19 cellular contexts compared by ENCODE assay signal in the genomic region with DNA sequence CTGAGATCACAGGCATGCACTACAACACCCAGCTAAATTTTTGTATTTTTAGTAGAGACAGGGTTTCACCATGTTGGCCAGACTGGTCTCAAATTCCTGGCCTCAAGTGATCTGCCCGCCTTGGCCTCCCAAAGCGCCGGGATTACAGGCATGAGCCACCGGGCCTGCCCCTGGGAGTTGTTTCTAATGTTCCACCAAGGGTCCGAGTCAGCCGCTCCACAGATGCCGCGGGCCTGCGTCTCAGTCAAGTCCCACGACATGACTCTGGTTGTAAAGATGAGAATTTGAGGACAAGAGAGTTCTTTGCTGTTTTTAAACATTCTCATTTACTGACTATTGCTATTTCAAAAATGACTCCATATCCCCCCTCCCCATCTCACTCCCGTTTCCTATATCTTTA. TPM values are rescaled to one million over a fixed set of nuclear protein-coding genes. Genes with fewer than 3 reads are reported as not detected.
DNase-seq lines count a peak whose midpoint lies in the region; ATAC-seq and TF ChIP-seq lines count a peak whose summit lies in the region.
"Had no signal": no experiment of that assay in that cellular context is flagged by ENCODE, and none has a peak within 500 bp of the region (broad histone marks: within the 10 kb centered on the region; RNA-seq: fewer than 3 reads in every experiment).

No MANE protein-coding gene starts in this region.

- H3F3A ChIP-seq in GM23338 (replicated peaks; ENCODE audit: low read depth) (no peaks in the 10 kb centered on the region), neural progenitor cell (ENCODE audit: low read depth) (no peaks in the 10 kb centered on the region)

- H3K9me3 ChIP-seq in neural progenitor cell (ENCODE audit: low read depth) (no peaks in the 10 kb centered on the region), colonic mucosa (no peaks in the 10 kb centered on the region)

- H3K9me3 Mint-ChIP-seq in GM23338 (no peaks in the 10 kb centered on the region), neural progenitor cell (peaks cover 2% of the 10 kb centered on the region)
- H3K9me3 Mint-ChIP-seq: CD4-positive, alpha-beta T cell; CD8-positive, alpha-beta memory T cell had no signal

- no peaks in the 10 kb centered on the region for H3K36me3 ChIP-seq in GM23338 (ENCODE audit: insufficient read depth)
- no peaks in the 10 kb centered on the region for H3K36me3 ChIP-seq in neural progenitor cell
- H3K36me3 ChIP-seq in colonic mucosa = no peaks in the 10 kb centered on the region

- no peak overlapping the region for H3K27ac ChIP-seq in GM23338 (ENCODE audit: low read depth)
- H3K27ac ChIP-seq in neural progenitor cell = no peak overlapping the region
- H3K27ac ChIP-seq in colonic mucosa = no peak overlapping the region

- H3K79me2 ChIP-seq in GM23338 (replicated peaks; ENCODE audit: insufficient read depth) (no peaks in the 10 kb centered on the region), neural progenitor cell (ENCODE audit: low read depth) (no peaks in the 10 kb centered on the region)

- no peak for TF ChIP-seq CTCF in GM23338 (conservative IDR thresholded peaks at IDR 0.05; ENCODE audit: low read depth in 2 of 2)
- no peak for TF ChIP-seq CTCF in neural progenitor cell (IDR thresholded peaks at IDR 0.05)
- no peak for TF ChIP-seq CTCF in colonic mucosa (IDR thresholded peaks at IDR 0.05)

- no peaks in the 10 kb centered on the region for H3K27me3 ChIP-seq in GM23338 (ENCODE audit: insufficient read depth)
- no peaks in the 10 kb centered on the region for H3K27me3 ChIP-seq in neural progenitor cell
- no peaks in the 10 kb centered on the region for H3K27me3 ChIP-seq in colonic mucosa

- 0 out of 3 replicates have a peak, but pooled peaks cover 3% of the 10 kb centered on the region for H3K36me3 Mint-ChIP-seq in GM23338 (ENCODE audit: low read depth)
- H3K36me3 Mint-ChIP-seq in neural progenitor cell = no peaks in the 10 kb centered on the region
- H3K36me3 Mint-ChIP-seq: CD8-positive, alpha-beta memory T cell had no signal

- H2AFZ ChIP-seq in GM23338 = peak overlapping the region; percentile 52; the same call in 1 of the 2 replicates
- H2AFZ ChIP-seq in neural progenitor cell (replicated peaks) = peak overlapping the region; percentile 21

- H3K9ac ChIP-seq in neural progenitor cell (no peak overlapping the region), colonic mucosa (ENCODE audit: low read depth in 2 of 2, low read length in 2 of 2) (no peak overlapping the region)

- H3K4me1 Mint-ChIP-seq in GM23338 = peaks cover 9% of the 10 kb centered on the region
- H3K4me1 Mint-ChIP-seq in neural progenitor cell = peaks cover 19% of the 10 kb centered on the region

- H3K4me3 Mint-ChIP-seq in GM23338 (no peak overlapping the region), neural progenitor cell (no peak overlapping the region)
- H3K4me3 Mint-ChIP-seq: CD14-positive monocyte; CD4-positive, alpha-beta T cell; CD8-positive, alpha-beta memory T cell; H9 had no signal

- DNase-seq in GM23338 (ENCODE audit: low spot score) (no peak), neural progenitor cell (ENCODE audit: low spot score) (no peak), posterior vena cava (ENCODE audit: low spot score) (peak; percentile 73), NCI-H1092 (lab: John Stamatoyannopoulos, UW) (no peak), colonic mucosa (no peak), NCI-H1105 treated with DMSO at 0.1 percent for 48 hours (lab: John Stamatoyannopoulos, UW) (no peak)
- DNase-seq: CD4-positive, alpha-beta T cell; CD8-positive, alpha-beta memory T cell; DMS 273 treated with DMSO at 0.1 percent for 48 hours; DMS79; EL; GDM1; H9 had no signal

- H4K20me1 ChIP-seq in GM23338 (replicated peaks; ENCODE audit: insufficient read depth) = no peaks in the 10 kb centered on the region
- no peaks in the 10 kb centered on the region for H4K20me1 ChIP-seq in neural progenitor cell (ENCODE audit: low read depth)

- H3K27ac Mint-ChIP-seq in GM23338 (no peak overlapping the region), neural progenitor cell (no peak overlapping the region)
- H3K27ac Mint-ChIP-seq: CD4-positive, alpha-beta T cell; CD8-positive, alpha-beta memory T cell; H9 had no signal

- no peak overlapping the region for H3K4me2 ChIP-seq in GM23338
- no peak overlapping the region for H3K4me2 ChIP-seq in neural progenitor cell

- intact Hi-C loops in posterior vena cava (cut with DNase I) (loop anchor here in 1 of 2 donors (10.0 kb wide), 1 partner anchor 59 kb away; no protein-coding TSS in a partner anchor), colonic mucosa (cut with DNase I) (loop anchor here (10.0 kb wide), 1 partner anchor 181 kb away; no protein-coding TSS in a partner anchor)

- H3K4me1 ChIP-seq in GM23338 (ENCODE audit: insufficient read depth) = peaks cover 5% of the 10 kb centered on the region; the same call in 1 of the 2 replicates
- no peaks in the 10 kb centered on the region for H3K4me1 ChIP-seq in neural progenitor cell
- no peaks in the 10 kb centered on the region for H3K4me1 ChIP-seq in colonic mucosa

- H3K4me3 ChIP-seq in GM23338 (no peak overlapping the region), neural progenitor cell (no peak overlapping the region), colonic mucosa (no peak overlapping the region)

- H3K27me3 Mint-ChIP-seq in GM23338 (ENCODE audit: insufficient read depth, low read depth, poor library complexity) (peaks cover 5% of the 10 kb centered on the region), neural progenitor cell (ENCODE audit: insufficient read depth, low read depth) (peaks cover 2% of the 10 kb centered on the region)

- no peaks in the 10 kb centered on the region for H3K9me2 ChIP-seq in GM23338 (ENCODE audit: insufficient read depth)

- no peak for ATAC-seq in GM23338
- ATAC-seq: HCT116 had no signal

TF ChIP-seq in GM23338, 12 proteins besides CTCF, POLR2A, EP300 and RAD21 (continues in another document):
- TF ChIP-seq, protein P1, sequence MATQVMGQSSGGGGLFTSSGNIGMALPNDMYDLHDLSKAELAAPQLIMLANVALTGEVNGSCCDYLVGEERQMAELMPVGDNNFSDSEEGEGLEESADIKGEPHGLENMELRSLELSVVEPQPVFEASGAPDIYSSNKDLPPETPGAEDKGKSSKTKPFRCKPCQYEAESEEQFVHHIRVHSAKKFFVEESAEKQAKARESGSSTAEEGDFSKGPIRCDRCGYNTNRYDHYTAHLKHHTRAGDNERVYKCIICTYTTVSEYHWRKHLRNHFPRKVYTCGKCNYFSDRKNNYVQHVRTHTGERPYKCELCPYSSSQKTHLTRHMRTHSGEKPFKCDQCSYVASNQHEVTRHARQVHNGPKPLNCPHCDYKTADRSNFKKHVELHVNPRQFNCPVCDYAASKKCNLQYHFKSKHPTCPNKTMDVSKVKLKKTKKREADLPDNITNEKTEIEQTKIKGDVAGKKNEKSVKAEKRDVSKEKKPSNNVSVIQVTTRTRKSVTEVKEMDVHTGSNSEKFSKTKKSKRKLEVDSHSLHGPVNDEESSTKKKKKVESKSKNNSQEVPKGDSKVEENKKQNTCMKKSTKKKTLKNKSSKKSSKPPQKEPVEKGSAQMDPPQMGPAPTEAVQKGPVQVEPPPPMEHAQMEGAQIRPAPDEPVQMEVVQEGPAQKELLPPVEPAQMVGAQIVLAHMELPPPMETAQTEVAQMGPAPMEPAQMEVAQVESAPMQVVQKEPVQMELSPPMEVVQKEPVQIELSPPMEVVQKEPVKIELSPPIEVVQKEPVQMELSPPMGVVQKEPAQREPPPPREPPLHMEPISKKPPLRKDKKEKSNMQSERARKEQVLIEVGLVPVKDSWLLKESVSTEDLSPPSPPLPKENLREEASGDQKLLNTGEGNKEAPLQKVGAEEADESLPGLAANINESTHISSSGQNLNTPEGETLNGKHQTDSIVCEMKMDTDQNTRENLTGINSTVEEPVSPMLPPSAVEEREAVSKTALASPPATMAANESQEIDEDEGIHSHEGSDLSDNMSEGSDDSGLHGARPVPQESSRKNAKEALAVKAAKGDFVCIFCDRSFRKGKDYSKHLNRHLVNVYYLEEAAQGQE (IDR thresholded peaks at IDR 0.05; ENCODE audit: unreplicated experiment) = no peak
- TF ChIP-seq JUNB (IDR thresholded peaks at IDR 0.05; ENCODE audit: unreplicated experiment) = no peak
- TF ChIP-seq, protein P2, sequence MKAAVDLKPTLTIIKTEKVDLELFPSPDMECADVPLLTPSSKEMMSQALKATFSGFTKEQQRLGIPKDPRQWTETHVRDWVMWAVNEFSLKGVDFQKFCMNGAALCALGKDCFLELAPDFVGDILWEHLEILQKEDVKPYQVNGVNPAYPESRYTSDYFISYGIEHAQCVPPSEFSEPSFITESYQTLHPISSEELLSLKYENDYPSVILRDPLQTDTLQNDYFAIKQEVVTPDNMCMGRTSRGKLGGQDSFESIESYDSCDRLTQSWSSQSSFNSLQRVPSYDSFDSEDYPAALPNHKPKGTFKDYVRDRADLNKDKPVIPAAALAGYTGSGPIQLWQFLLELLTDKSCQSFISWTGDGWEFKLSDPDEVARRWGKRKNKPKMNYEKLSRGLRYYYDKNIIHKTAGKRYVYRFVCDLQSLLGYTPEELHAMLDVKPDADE (IDR thresholded peaks at IDR 0.05) = no peak
- TF ChIP-seq CREB1 (CRISPR knock-in tag; IDR thresholded peaks at IDR 0.05; ENCODE audit: low read depth) = no peak

RNA-seq across cellular contexts. Expression of a gene that starts 30.8 kb away (rescaled TPM):
- total RNA-seq in GM23338 (2014; rRNA removed; shearing (Covaris generic)) = not detected in 2 replicates
- polyA plus RNA-seq in GM23338 (2016; fragmentation: Nextera tagmentation; extraction: Ambion mirVana) = not detected in 2 replicates
- not detected in 2 replicates for total RNA-seq in neural progenitor cell (ENCODE audit: low replicate concordance)
- total RNA-seq in posterior vena cava = not detected
- total RNA-seq in colonic mucosa = 1 to 10 TPM; 4.7 to 7.8 TPM
- total RNA-seq: A172; A673; CD4-positive, alpha-beta T cell; CD8-positive, alpha-beta memory T cell; H4; H9 had no signal
- polyA plus RNA-seq: BJ; CD14-positive monocyte; CD8-positive, alpha-beta memory T cell had no signal

RNA-seq across cellular contexts. Expression of a gene that starts 36.0 kb away (rescaled TPM):
- total RNA-seq in GM23338 (2014; rRNA removed; shearing (Covaris generic)) = not detected in 2 replicates
- not detected in 2 replicates for polyA plus RNA-seq in GM23338 (2016; fragmentation: Nextera tagmentation; extraction: Ambion mirVana)
- total RNA-seq in neural progenitor cell (ENCODE audit: low replicate concordance) (not detected in 2 replicates), posterior vena cava (under 1 TPM; 0.14 to 0.19 TPM), colonic mucosa (under 1 TPM; 0.35 TPM)
- total RNA-seq: A172; CD8-positive, alpha-beta memory T cell; H4 had no signal
- polyA plus RNA-seq: BJ; CD8-positive, alpha-beta memory T cell had no signal
